Comparison of ENCODE assay signal across 13 cellular contexts in the genomic region with DNA sequence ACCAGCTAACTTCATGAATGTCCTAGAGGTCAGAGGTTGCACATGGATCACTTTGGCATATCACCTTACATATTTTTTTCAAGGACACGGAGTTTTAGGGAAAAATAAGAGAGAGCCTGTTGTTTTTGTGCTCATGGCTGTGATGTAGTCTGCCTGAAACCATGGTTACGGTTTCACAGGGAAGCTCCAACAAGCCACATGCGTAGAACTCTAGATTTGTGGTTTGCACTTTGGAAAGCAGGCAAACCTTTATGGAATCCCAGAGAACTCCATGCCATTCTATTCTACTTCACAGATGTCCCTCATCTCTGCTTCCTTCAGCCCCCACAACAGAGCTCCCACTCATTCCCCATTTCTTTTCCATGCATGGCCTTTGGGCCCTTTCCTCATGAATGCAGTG.
DNase-seq lines count a peak whose midpoint lies in the region; ATAC-seq and TF ChIP-seq lines count a peak whose summit lies in the region.
"Had no signal": no experiment of that assay in that cellular context is flagged by ENCODE, and none has a peak within 500 bp of the region (broad histone marks: within the 10 kb centered on the region; RNA-seq: fewer than 3 reads in every experiment).

No MANE protein-coding gene starts in this region.

- no peaks in the 10 kb centered on the region for H3K9me3 Mint-ChIP-seq in memory B cell

- peaks cover 38% of the 10 kb centered on the region for H3K4me1 Mint-ChIP-seq in memory B cell

- H3K4me3 Mint-ChIP-seq in memory B cell, result peak overlapping the region; percentile 89

- peak; percentile 42 for DNase-seq in AG08395 (ENCODE audit: low spot score)
- peak; percentile 58 for DNase-seq in astrocyte of the cerebellum (ENCODE audit: low read depth)
- no peak for DNase-seq in memory B cell (ENCODE audit: low spot score in 2 of 2)
- no peak for DNase-seq in NCI-H510A treated with DMSO at 0.1 percent for 48 hours (lab: John Stamatoyannopoulos, UW)
- DNase-seq in hippocampal formation (lab: John Stamatoyannopoulos, UW), result no peak
- DNase-seq: left lung, tibial artery had no signal

- TF ChIP-seq CTCF in astrocyte of the cerebellum (IDR thresholded peaks at IDR 0.05; ENCODE audit: low read depth, low read length, missing control alignments), result no peak

- H3K4me3 ChIP-seq in GM08714 (ENCODE audit: low read length) (peak overlapping the region; percentile 80), astrocyte of the cerebellum (ENCODE audit: low read depth, low read length) (peak overlapping the region; percentile 53)
- H3K4me3 ChIP-seq: SJSA1 had no signal

- H3K27me3 Mint-ChIP-seq in memory B cell, result no peaks in the 10 kb centered on the region

- ATAC-seq in memory B cell (ENCODE audit: low read depth), result no peak
- ATAC-seq in HG02884 (IDR thresholded peaks at IDR 0.05; ENCODE audit: unreplicated experiment), result no peak
- no peak for ATAC-seq in HG02840 (IDR thresholded peaks at IDR 0.05; ENCODE audit: low FRiP score, unreplicated experiment)
- ATAC-seq: gastroesophageal sphincter, HCT116, left lung had no signal

- H3K36me3 Mint-ChIP-seq in memory B cell, result peaks cover 2% of the 10 kb centered on the region

- in situ Hi-C loops in astrocyte of the cerebellum (cut with HindIII; ENCODE audit: low sequenced_read_pairs), result no loop called here

- H3K27ac Mint-ChIP-seq in memory B cell, result no peak overlapping the region

Comparison
In these comparisons a context has a peak if more than half of its experiments do, and no peak if none do; other contexts are left out.
1. DNase-seq: peak in AG08395 (single experiment) and astrocyte of the cerebellum (single experiment); none in memory B cell (0 of 2), NCI-H510A treated with DMSO at 0.1 percent for 48 hours (single experiment) and hippocampal formation (0 of 2).